1 cellular context compared by ENCODE assay signal in the genomic region with DNA sequence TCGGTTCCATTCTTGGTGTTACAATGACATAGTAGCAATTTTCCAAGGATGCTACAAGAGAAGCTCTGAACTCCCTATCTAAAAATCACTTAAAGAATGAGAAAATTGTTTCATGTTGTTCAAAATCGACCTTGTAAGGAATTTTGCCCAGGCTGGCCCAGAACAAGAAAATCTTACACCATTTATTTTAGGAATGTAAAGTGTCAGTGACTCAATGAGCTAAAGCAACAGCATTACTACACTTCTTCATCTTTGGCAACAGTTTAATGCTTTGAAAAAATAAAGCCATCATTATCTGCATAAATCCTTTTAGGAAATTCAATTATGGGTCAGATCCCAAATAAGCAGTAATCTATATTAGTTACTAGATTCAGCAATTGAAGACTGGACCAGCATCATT.
TF ChIP-seq lines count a peak whose summit lies in the region.

No MANE protein-coding gene starts in this region.

TF ChIP-seq in SK-N-SH, 30 proteins besides CTCF, POLR2A, EP300 and RAD21:
- TF ChIP-seq FOXM1 (IDR thresholded peaks at IDR 0.05; ENCODE audit: low read depth) (no peak), RXRA (IDR thresholded peaks at IDR 0.05; ENCODE audit: borderline replicate concordance, low read depth) (no peak), TEAD4 (IDR thresholded peaks at IDR 0.05; ENCODE audit: borderline replicate concordance, insufficient read depth) (no peak), YY1 (IDR thresholded peaks at IDR 0.05; ENCODE audit: low read depth) (no peak), POLR2AphosphoS5 (IDR thresholded peaks at IDR 0.05; ENCODE audit: low read depth, low read length) (no peak), RCOR1 (IDR thresholded peaks at IDR 0.05; ENCODE audit: low read length) (no peak), FOSL2 (IDR thresholded peaks at IDR 0.05; ENCODE audit: borderline replicate concordance, low read depth) (no peak), MXI1 (IDR thresholded peaks at IDR 0.05; ENCODE audit: low read depth, low read length) (no peak), NRF1 (IDR thresholded peaks at IDR 0.05; ENCODE audit: low read depth, low read length) (no peak), SIN3A (IDR thresholded peaks at IDR 0.05; ENCODE audit: borderline replicate concordance, low read depth, low read length) (no peak), MEF2A (IDR thresholded peaks at IDR 0.05; ENCODE audit: borderline replicate concordance, low read depth) (no peak), TAF1 (IDR thresholded peaks at IDR 0.05; ENCODE audit: borderline replicate concordance, low read depth, low read length) (no peak), GATA2 (CRISPR knock-in tag; IDR thresholded peaks at IDR 0.05) (no peak)
- TF ChIP-seq, protein P1, sequence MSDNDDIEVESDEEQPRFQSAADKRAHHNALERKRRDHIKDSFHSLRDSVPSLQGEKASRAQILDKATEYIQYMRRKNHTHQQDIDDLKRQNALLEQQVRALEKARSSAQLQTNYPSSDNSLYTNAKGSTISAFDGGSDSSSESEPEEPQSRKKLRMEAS (IDR thresholded peaks at IDR 0.05; ENCODE audit: low read depth): no peak
- TF ChIP-seq, protein P2, sequence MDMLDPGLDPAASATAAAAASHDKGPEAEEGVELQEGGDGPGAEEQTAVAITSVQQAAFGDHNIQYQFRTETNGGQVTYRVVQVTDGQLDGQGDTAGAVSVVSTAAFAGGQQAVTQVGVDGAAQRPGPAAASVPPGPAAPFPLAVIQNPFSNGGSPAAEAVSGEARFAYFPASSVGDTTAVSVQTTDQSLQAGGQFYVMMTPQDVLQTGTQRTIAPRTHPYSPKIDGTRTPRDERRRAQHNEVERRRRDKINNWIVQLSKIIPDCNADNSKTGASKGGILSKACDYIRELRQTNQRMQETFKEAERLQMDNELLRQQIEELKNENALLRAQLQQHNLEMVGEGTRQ (IDR thresholded peaks at IDR 0.05; ENCODE audit: borderline replicate concordance, low read depth, low read length): no peak
- TF ChIP-seq, protein P3, sequence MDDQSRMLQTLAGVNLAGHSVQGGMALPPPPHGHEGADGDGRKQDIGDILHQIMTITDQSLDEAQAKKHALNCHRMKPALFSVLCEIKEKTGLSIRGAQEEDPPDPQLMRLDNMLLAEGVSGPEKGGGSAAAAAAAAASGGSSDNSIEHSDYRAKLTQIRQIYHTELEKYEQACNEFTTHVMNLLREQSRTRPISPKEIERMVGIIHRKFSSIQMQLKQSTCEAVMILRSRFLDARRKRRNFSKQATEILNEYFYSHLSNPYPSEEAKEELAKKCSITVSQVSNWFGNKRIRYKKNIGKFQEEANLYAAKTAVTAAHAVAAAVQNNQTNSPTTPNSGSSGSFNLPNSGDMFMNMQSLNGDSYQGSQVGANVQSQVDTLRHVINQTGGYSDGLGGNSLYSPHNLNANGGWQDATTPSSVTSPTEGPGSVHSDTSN (IDR thresholded peaks at IDR 0.05): no peak
- TF ChIP-seq, protein P4, sequence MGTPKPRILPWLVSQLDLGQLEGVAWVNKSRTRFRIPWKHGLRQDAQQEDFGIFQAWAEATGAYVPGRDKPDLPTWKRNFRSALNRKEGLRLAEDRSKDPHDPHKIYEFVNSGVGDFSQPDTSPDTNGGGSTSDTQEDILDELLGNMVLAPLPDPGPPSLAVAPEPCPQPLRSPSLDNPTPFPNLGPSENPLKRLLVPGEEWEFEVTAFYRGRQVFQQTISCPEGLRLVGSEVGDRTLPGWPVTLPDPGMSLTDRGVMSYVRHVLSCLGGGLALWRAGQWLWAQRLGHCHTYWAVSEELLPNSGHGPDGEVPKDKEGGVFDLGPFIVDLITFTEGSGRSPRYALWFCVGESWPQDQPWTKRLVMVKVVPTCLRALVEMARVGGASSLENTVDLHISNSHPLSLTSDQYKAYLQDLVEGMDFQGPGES (IDR thresholded peaks at IDR 0.05; ENCODE audit: low read depth, low read length): no peak
- TF ChIP-seq, protein P5, sequence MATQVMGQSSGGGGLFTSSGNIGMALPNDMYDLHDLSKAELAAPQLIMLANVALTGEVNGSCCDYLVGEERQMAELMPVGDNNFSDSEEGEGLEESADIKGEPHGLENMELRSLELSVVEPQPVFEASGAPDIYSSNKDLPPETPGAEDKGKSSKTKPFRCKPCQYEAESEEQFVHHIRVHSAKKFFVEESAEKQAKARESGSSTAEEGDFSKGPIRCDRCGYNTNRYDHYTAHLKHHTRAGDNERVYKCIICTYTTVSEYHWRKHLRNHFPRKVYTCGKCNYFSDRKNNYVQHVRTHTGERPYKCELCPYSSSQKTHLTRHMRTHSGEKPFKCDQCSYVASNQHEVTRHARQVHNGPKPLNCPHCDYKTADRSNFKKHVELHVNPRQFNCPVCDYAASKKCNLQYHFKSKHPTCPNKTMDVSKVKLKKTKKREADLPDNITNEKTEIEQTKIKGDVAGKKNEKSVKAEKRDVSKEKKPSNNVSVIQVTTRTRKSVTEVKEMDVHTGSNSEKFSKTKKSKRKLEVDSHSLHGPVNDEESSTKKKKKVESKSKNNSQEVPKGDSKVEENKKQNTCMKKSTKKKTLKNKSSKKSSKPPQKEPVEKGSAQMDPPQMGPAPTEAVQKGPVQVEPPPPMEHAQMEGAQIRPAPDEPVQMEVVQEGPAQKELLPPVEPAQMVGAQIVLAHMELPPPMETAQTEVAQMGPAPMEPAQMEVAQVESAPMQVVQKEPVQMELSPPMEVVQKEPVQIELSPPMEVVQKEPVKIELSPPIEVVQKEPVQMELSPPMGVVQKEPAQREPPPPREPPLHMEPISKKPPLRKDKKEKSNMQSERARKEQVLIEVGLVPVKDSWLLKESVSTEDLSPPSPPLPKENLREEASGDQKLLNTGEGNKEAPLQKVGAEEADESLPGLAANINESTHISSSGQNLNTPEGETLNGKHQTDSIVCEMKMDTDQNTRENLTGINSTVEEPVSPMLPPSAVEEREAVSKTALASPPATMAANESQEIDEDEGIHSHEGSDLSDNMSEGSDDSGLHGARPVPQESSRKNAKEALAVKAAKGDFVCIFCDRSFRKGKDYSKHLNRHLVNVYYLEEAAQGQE (IDR thresholded peaks at IDR 0.05; ENCODE audit: low read depth, low read length): no peak
